17 cellular contexts compared by ENCODE assay signal in genomic region chr5:116885825-116886224, GRCh38.
DNase-seq lines count a peak whose midpoint lies in the region; ATAC-seq and TF ChIP-seq lines count a peak whose summit lies in the region.
"Had no signal": no experiment of that assay in that cellular context is flagged by ENCODE, and none has a peak within 500 bp of the region (broad histone marks: within the 10 kb centered on the region; RNA-seq: fewer than 3 reads in every experiment).

No MANE protein-coding gene starts in this region.

- ATAC-seq in GM18907 (IDR thresholded peaks at IDR 0.05; ENCODE audit: unreplicated experiment) (peak; percentile 75), GM21515 (IDR thresholded peaks at IDR 0.05; ENCODE audit: unreplicated experiment) (peak; percentile 77), HG03025 (IDR thresholded peaks at IDR 0.05; ENCODE audit: low FRiP score, unreplicated experiment) (peak; percentile 63), HG03565 (IDR thresholded peaks at IDR 0.05; ENCODE audit: unreplicated experiment) (peak; percentile 51)
- no peak for ATAC-seq in stimulated activated naive B cell treated with anti-CD40 and anti-IgM and Interleukin-4, amounts not matched to agents 10 μg/mL and 1 μg/mL and 100 μg/mL, for 72 hours (replicated peaks)
- ATAC-seq: activated naive CD8-positive, alpha-beta T cell treated with anti-CD3 and anti-CD28 coated beads, Interleukin-2, amount 50 U/mL, for 24 hours; natural killer cell treated with Interleukin-12 subunit alpha and Interleukin-12 subunit beta and Interleukin-15 and Interleukin-18, amount 100 ng/mL, for 72 hours had no signal

- no peaks in the 10 kb centered on the region for H3K4me1 Mint-ChIP-seq in stimulated activated naive B cell treated with anti-CD40 and anti-IgM and Interleukin-4, amounts not matched to agents 10 μg/mL and 1 μg/mL and 100 μg/mL, for 72 hours
- H3K4me1 Mint-ChIP-seq: activated naive CD8-positive, alpha-beta T cell treated with anti-CD3 and anti-CD28 coated beads, Interleukin-2, amount 50 U/mL, for 24 hours had no signal

- H3K9me3 ChIP-seq in adrenal gland (replicated peaks in 1 of 3), result no peaks in the 10 kb centered on the region

- no peak overlapping the region for H3K27ac ChIP-seq in adrenal gland

- no peaks in the 10 kb centered on the region for H3K27me3 Mint-ChIP-seq in stimulated activated naive B cell treated with anti-CD40 and anti-IgM and Interleukin-4, amounts not matched to agents 10 μg/mL and 1 μg/mL and 100 μg/mL, for 72 hours
- H3K27me3 Mint-ChIP-seq: activated naive CD8-positive, alpha-beta T cell treated with anti-CD3 and anti-CD28 coated beads, Interleukin-2, amount 50 U/mL, for 24 hours; natural killer cell treated with Interleukin-12 subunit alpha and Interleukin-12 subunit beta and Interleukin-15 and Interleukin-18, amount 100 ng/mL, for 72 hours had no signal

- H3K27ac Mint-ChIP-seq in stimulated activated naive B cell treated with anti-CD40 and anti-IgM and Interleukin-4, amounts not matched to agents 10 μg/mL and 1 μg/mL and 100 μg/mL, for 72 hours, result no peak overlapping the region
- H3K27ac Mint-ChIP-seq: activated naive CD8-positive, alpha-beta T cell treated with anti-CD3 and anti-CD28 coated beads, Interleukin-2, amount 50 U/mL, for 24 hours; natural killer cell treated with Interleukin-12 subunit alpha and Interleukin-12 subunit beta and Interleukin-15 and Interleukin-18, amount 100 ng/mL, for 72 hours; T-helper 2 cell treated with Interferon-gamma antibody and Interleukin-4, amounts not matched to agents 5 μg/mL and 100 μg/mL, for 36 hours had no signal

- no peak overlapping the region for H3K4me3 ChIP-seq in adrenal gland
- H3K4me3 ChIP-seq: lung had no signal

- no peak for TF ChIP-seq CTCF in adrenal gland (IDR thresholded peaks at IDR 0.05)

- no peak for DNase-seq in activated T-cell treated with anti-CD3 and anti-CD28 coated beads, Interleukin-2, amount 50 U/mL, for 1 hour
- DNase-seq in adrenal gland, result no peak
- no peak for DNase-seq in activated naive CD4-positive, alpha-beta T cell treated with anti-CD3 and anti-CD28 coated beads, Interleukin-2, amount 50 U/mL, for 16 hours
- DNase-seq in stimulated activated naive B cell treated with anti-CD40 and anti-IgM and Interleukin-4, amounts not matched to agents 10 μg/mL and 1 μg/mL and 100 μg/mL, for 72 hours, result no peak
- DNase-seq: activated CD4-positive, alpha-beta T cell treated with anti-CD3 and anti-CD28 coated beads for 1 hour; activated naive CD8-positive, alpha-beta T cell treated with anti-CD3 and anti-CD28 coated beads, Interleukin-2, amount 50 U/mL, for 24 hours; caudate nucleus; DMS153; NCI-H1048; SHP77 treated with DMSO at 0.1 percent for 48 hours had no signal

- no peaks in the 10 kb centered on the region for H3K9me3 Mint-ChIP-seq in stimulated activated naive B cell treated with anti-CD40 and anti-IgM and Interleukin-4, amounts not matched to agents 10 μg/mL and 1 μg/mL and 100 μg/mL, for 72 hours
- H3K9me3 Mint-ChIP-seq: activated naive CD8-positive, alpha-beta T cell treated with anti-CD3 and anti-CD28 coated beads, Interleukin-2, amount 50 U/mL, for 24 hours; T-helper 2 cell treated with Interferon-gamma antibody and Interleukin-4, amounts not matched to agents 5 μg/mL and 100 μg/mL, for 36 hours had no signal

- no peaks in the 10 kb centered on the region for H3K36me3 ChIP-seq in adrenal gland (replicated peaks in 1 of 2)

- H3K27me3 ChIP-seq in adrenal gland, result no peaks in the 10 kb centered on the region

- H3K4me3 Mint-ChIP-seq in stimulated activated naive B cell treated with anti-CD40 and anti-IgM and Interleukin-4, amounts not matched to agents 10 μg/mL and 1 μg/mL and 100 μg/mL, for 72 hours, result no peak overlapping the region
- H3K4me3 Mint-ChIP-seq: activated naive CD8-positive, alpha-beta T cell treated with anti-CD3 and anti-CD28 coated beads, Interleukin-2, amount 50 U/mL, for 24 hours; natural killer cell treated with Interleukin-12 subunit alpha and Interleukin-12 subunit beta and Interleukin-15 and Interleukin-18, amount 100 ng/mL, for 72 hours; T-helper 2 cell treated with Interferon-gamma antibody and Interleukin-4, amounts not matched to agents 5 μg/mL and 100 μg/mL, for 36 hours had no signal

- no peak for TF ChIP-seq POLR2A in adrenal gland (IDR thresholded peaks at IDR 0.05)

- intact Hi-C loops in adrenal gland (cut with DNase I), result no loop called here

- no peaks in the 10 kb centered on the region for H3K36me3 Mint-ChIP-seq in stimulated activated naive B cell treated with anti-CD40 and anti-IgM and Interleukin-4, amounts not matched to agents 10 μg/mL and 1 μg/mL and 100 μg/mL, for 72 hours
- H3K36me3 Mint-ChIP-seq: natural killer cell treated with Interleukin-12 subunit alpha and Interleukin-12 subunit beta and Interleukin-15 and Interleukin-18, amount 100 ng/mL, for 72 hours had no signal

- no peaks in the 10 kb centered on the region for H3K4me1 ChIP-seq in adrenal gland (replicated peaks in 1 of 2)

Comparison
In these comparisons a context has a peak if more than half of its experiments do, and no peak if none do; other contexts are left out.
1. ATAC-seq: peak in GM18907 (single experiment), GM21515 (single experiment), HG03025 (single experiment) and HG03565 (single experiment); none in stimulated activated naive B cell treated with anti-CD40 and anti-IgM and Interleukin-4, amounts not matched to agents 10 μg/mL and 1 μg/mL and 100 μg/mL, for 72 hours (0 of 2).